In the genomic region with DNA sequence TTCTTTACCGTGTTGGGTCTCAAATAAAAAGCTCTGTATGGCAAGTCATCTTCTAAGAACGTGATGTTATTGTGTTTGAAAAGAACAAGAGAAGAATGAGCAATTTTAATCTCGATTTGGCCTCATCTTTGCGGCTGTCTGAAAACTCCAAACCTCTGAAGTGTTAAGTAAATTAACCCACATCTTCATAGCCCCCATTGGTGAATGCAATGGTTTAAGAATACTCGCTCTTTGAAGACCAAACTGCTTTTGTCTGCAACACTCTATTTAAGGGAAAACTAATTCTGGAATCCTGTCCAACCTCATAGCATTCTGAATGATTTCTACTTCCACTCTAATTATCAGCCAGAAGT, we compare ENCODE assay signal across 9 cellular contexts. TPM values are rescaled to one million over a fixed set of nuclear protein-coding genes. Genes with fewer than 3 reads are reported as not detected.
A peak's percentile ranks its signal among the peaks of the same experiment; 100 is the strongest.
DNase-seq lines count a peak whose midpoint lies in the region; ATAC-seq, FAIRE-seq and TF ChIP-seq lines count a peak whose summit lies in the region.
"Had no signal": no experiment of that assay in that cellular context is flagged by ENCODE, and none has a peak within 500 bp of the region (broad histone marks: within the 10 kb centered on the region; RNA-seq: fewer than 3 reads in every experiment).

No MANE protein-coding gene starts in this region.

- no peaks in the 10 kb centered on the region for H3K79me2 ChIP-seq in mammary epithelial cell (ENCODE audit: insufficient read depth, low read length)

- H3K9ac ChIP-seq in mammary epithelial cell (ENCODE audit: insufficient read depth, low read length) = no peak overlapping the region

- H3K36me3 ChIP-seq in mammary epithelial cell (ENCODE audit: insufficient read depth, low read length) = no peaks in the 10 kb centered on the region
- H3K36me3 ChIP-seq in neuron (ENCODE audit: insufficient read depth, low read length) = no peaks in the 10 kb centered on the region
- H3K36me3 ChIP-seq: cardiac muscle cell had no signal

- CTCF ChIA-PET in mammary epithelial cell (lab: Charles Lee; ENCODE audit: low non-redundant PET) = interaction anchor here (0.6 to 0.8 kb wide), 3 partner anchors 151 to 452 kb away, joined by 3 to 18 read pairs (median 3); a partner anchor contains a TSS

- peak overlapping the region in 1 of 3 experiments; percentile 63 for H3K4me3 ChIP-seq in mammary epithelial cell (replicated peaks in 1 of 3; ENCODE audit: insufficient read depth in 1 of 3, low read depth in 2 of 3, low read length in 3 of 3)
- H3K4me3 ChIP-seq in neuron (ENCODE audit: low read length) = peak overlapping the region; percentile 57

- H3K27me3 ChIP-seq in mammary epithelial cell (ENCODE audit: insufficient read depth, low read length) (no peaks in the 10 kb centered on the region), neuron (ENCODE audit: insufficient read depth, low read length) (no peaks in the 10 kb centered on the region)
- H3K27me3 ChIP-seq: cardiac muscle cell had no signal

- no peak for TF ChIP-seq CTCF in mammary epithelial cell (conservative IDR thresholded peaks at IDR 0.05 in 1 of 2, IDR thresholded peaks at IDR 0.05 in 1 of 2; ENCODE audit: extremely low read depth in 1 of 2, insufficient read depth in 1 of 2, low read depth in 1 of 2, low read length in 2 of 2)

- no TSS peak for BruUV-seq in mammary epithelial cell (replicated peaks; lab: Mats Ljungman, UMichigan)

- WGBS in mammary epithelial cell (ENCODE audit: low coverage, missing lambda C conversion rate) = 9% methylated on average over 5 of the region's 5 CpGs

- peak; percentile 6 for ATAC-seq in HG03280 (IDR thresholded peaks at IDR 0.05; ENCODE audit: unreplicated experiment)

- FAIRE-seq in GM18507 (lab: Jason Lieb, UNC) = peak; percentile 21

- H3K4me2 ChIP-seq in mammary epithelial cell (ENCODE audit: insufficient read depth, low read depth, low read length) = peak overlapping the region; percentile 72

- no peaks in the 10 kb centered on the region for H4K20me1 ChIP-seq in mammary epithelial cell (ENCODE audit: insufficient read depth, low read length)

- intact Hi-C loops in mammary epithelial cell (cut with micrococcal nuclease) = loop anchor here (1.0 to 5.0 kb wide), 3 partner anchors 151 to 452 kb away; a partner anchor contains a TSS

- dilution Hi-C loops in mammary epithelial cell (cut with HindIII; ENCODE audit: low sequenced_read_pairs) = no loop called here

- H2AFZ ChIP-seq in mammary epithelial cell (ENCODE audit: low read depth, low read length) = peak overlapping the region; percentile 59
- H2AFZ ChIP-seq in neuron (ENCODE audit: low read depth, low read length) = peak overlapping the region; percentile 80

- H3K9me3 ChIP-seq in mammary epithelial cell (replicated peaks; ENCODE audit: insufficient read depth, low read length) (no peaks in the 10 kb centered on the region), neuron (ENCODE audit: low read length) (no peaks in the 10 kb centered on the region)

- in situ Hi-C loops in mammary epithelial cell (cut with MboI; ENCODE audit: low sequenced_read_pairs in 2 of 2) = no loop called here

- H3K4me1 ChIP-seq in mammary epithelial cell (ENCODE audit: insufficient read depth, low read length) (peaks cover 5% of the 10 kb centered on the region), neuron (ENCODE audit: insufficient read depth, low read length) (peaks cover 9% of the 10 kb centered on the region)

- H3K27ac ChIP-seq in mammary epithelial cell (ENCODE audit: insufficient read depth, low read depth, low read length) = no peak overlapping the region
- H3K27ac ChIP-seq: cardiac muscle cell had no signal

- no peak for DNase-seq in GM18507 (ENCODE audit: extremely low spot score, insufficient read length, low read depth)
- no peak for DNase-seq in mammary epithelial cell
- no peak for DNase-seq in NCI-H2081 treated with DMSO at 0.1 percent for 48 hours (lab: John Stamatoyannopoulos, UW)
- DNase-seq in HUDEP-2 (lab: John Stamatoyannopoulos, UW; ENCODE audit: unreplicated experiment in 76 of 76) = no peak
- DNase-seq in NCI-H2227 (lab: John Stamatoyannopoulos, UW; ENCODE audit: unreplicated experiment) = no peak
- DNase-seq in iPS-NIHi11 (ENCODE audit: low spot score) = no peak

RNA-seq across cellular contexts. Expression of a gene that starts 56.9 kb away (rescaled TPM):
- total RNA-seq in mammary epithelial cell = 1 to 10 TPM in 1 of 2 donors, under 1 TPM in 1; 0.17 to 1.7 TPM
- 1.3 TPM for polyA plus RNA-seq in mammary epithelial cell
- 0.88 TPM for polyA minus RNA-seq in mammary epithelial cell
- total RNA-seq: cardiac muscle cell had no signal
- polyA plus RNA-seq: cardiac muscle cell had no signal
